In the genomic region with DNA sequence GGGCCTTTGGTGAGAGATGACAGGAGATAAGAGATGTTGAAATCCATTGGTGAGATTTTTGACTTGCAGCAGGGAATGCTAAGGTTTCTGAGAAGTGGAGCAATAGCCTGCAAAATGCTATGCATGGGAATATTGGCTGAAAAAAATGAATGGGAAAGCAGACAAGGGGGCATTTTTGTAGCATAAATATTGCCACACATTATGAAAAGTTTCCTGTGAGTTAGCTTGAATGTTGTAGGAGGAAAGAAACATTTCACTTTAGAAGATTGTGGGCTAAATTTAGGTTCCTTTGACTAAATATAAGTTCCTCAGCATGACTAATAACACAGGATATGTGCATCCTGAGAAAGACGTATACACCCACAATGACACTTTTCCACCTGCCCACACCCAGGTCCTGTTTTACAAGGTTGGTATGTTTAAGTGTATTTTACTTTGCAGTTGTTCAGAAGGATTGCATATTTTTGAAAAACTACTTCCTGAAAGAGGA, we compare ENCODE assay signal across 9 cellular contexts. TPM values are rescaled to one million over a fixed set of nuclear protein-coding genes. Genes with fewer than 3 reads are reported as not detected.
A peak's percentile ranks its signal among the peaks of the same experiment; 100 is the strongest.
DNase-seq lines count a peak whose midpoint lies in the region; ATAC-seq and TF ChIP-seq lines count a peak whose summit lies in the region.
"Had no signal": no experiment of that assay in that cellular context is flagged by ENCODE, and none has a peak within 500 bp of the region (broad histone marks: within the 10 kb centered on the region; RNA-seq: fewer than 3 reads in every experiment).

No MANE protein-coding gene starts in this region.

- TF ChIP-seq POLR2A in GM18505 (IDR thresholded peaks at IDR 0.05; ENCODE audit: borderline replicate concordance, extremely low read depth, insufficient read depth, insufficient read length), result no peak

- H3K27me3 ChIP-seq in aorta (ENCODE audit: control insufficient read depth in 1 of 2, insufficient read depth in 2 of 2, low read length in 1 of 2), result no peaks in the 10 kb centered on the region

- no peak overlapping the region for H3K27ac ChIP-seq in aorta (ENCODE audit: low read depth in 1 of 2, low read length in 2 of 2)

- 2 to 22% methylated on average over 1 of the region's 1 CpG for WGBS in aorta, 2 donors

- ATAC-seq in GM18505 (IDR thresholded peaks at IDR 0.05; ENCODE audit: unreplicated experiment), result peak; percentile 41
- ATAC-seq in aorta (ENCODE audit: low FRiP score), result no peak

- no peak overlapping the region for H3K4me3 ChIP-seq in aorta (ENCODE audit: low read length in 2 of 2)

- peak; percentile 1 for DNase-seq in HCEC 1CT
- peak; percentile 8 for DNase-seq in MV-4-11 (lab: John Stamatoyannopoulos, UW)
- DNase-seq in inferior parietal cortex (ENCODE audit: extremely low spot score), result peak; percentile 1
- DNase-seq in NCI-H510A (lab: John Stamatoyannopoulos, UW), result no peak
- no peak for DNase-seq in NCI-H526 treated with DMSO at 0.1 percent for 48 hours (lab: John Stamatoyannopoulos, UW)
- DNase-seq in aorta, result no peak
- DNase-seq in GDM1 (lab: John Stamatoyannopoulos, UW), result no peak
- DNase-seq: GOT3 had no signal

- no peaks in the 10 kb centered on the region for H3K36me3 ChIP-seq in aorta (ENCODE audit: control insufficient read depth in 1 of 2, insufficient read depth in 2 of 2, low read length in 1 of 2)

- intact Hi-C loops in aorta (cut with DNase I), result no loop called here

- no peaks in the 10 kb centered on the region for H3K4me1 ChIP-seq in aorta (ENCODE audit: control insufficient read depth in 1 of 2, insufficient read depth in 2 of 2, low read length in 2 of 2)

- no peaks in the 10 kb centered on the region for H3K9me3 ChIP-seq in aorta (ENCODE audit: control insufficient read depth, low read length)

RNA-seq across cellular contexts. Expression of a gene that starts 28.4 kb away (rescaled TPM):
- total RNA-seq in aorta, result under 1 TPM; 0.13 to 0.39 TPM
- under 1 TPM in 1 of 2 donors, not detected in 1; 0.13 TPM for polyA plus RNA-seq in aorta

Comparison
In these comparisons a context has a peak if more than half of its experiments do, and no peak if none do; other contexts are left out.
1. DNase-seq: peak in HCEC 1CT (single experiment), MV-4-11 (single experiment) and inferior parietal cortex (single experiment); none in NCI-H510A (single experiment), NCI-H526 treated with DMSO at 0.1 percent for 48 hours (single experiment), aorta (0 of 2) and GDM1 (single experiment).